In genomic region chr6:158391276-158391675, GRCh38 we compare ENCODE assay signal across 25 cellular contexts.
"Had no signal": no experiment of that assay in that cellular context is flagged by ENCODE, and none has a peak within 500 bp of the region (broad histone marks: within the 10 kb centered on the region; RNA-seq: fewer than 3 reads in every experiment).

No MANE protein-coding gene starts in this region.

- H3K4me3 ChIP-seq: left ventricle myocardium inferior, lung, neural progenitor cell, psoas muscle, right atrium auricular region, right lobe of liver, skin epidermis, spleen, suprapubic skin, thoracic aorta, tibial artery, upper lobe of right lung had no signal

- H3K4me2 ChIP-seq: neural progenitor cell had no signal

- H3K4me1 ChIP-seq: left ventricle myocardium inferior, psoas muscle, right atrium auricular region, right lobe of liver, spleen, suprapubic skin, tibial artery, upper lobe of right lung had no signal

- H3K36me3 ChIP-seq: left ventricle myocardium inferior, neural progenitor cell, neutrophil, right atrium auricular region, right lobe of liver, suprapubic skin, thoracic aorta, tibial artery, upper lobe of right lung had no signal

- H3K9me3 ChIP-seq: neutrophil, psoas muscle, right atrium auricular region, right lobe of liver, suprapubic skin, thoracic aorta, tibial artery, upper lobe of right lung had no signal

- H3K27me3 ChIP-seq: neural progenitor cell, neutrophil, right atrium auricular region, right lobe of liver, spleen, suprapubic skin, tibial artery, upper lobe of right lung had no signal

- H3K27ac ChIP-seq: left ventricle myocardium inferior, neural progenitor cell, neutrophil, parathyroid adenoma, psoas muscle, right atrium auricular region, right lobe of liver, skin epidermis, spleen, suprapubic skin, thoracic aorta, tibial artery, upper lobe of right lung had no signal

- DNase-seq: hypothalamus; immature natural killer cell; kidney; left ventricle myocardium inferior; mesendoderm; naive B cell; natural killer cell; nephron progenitor cell; occipital lobe; psoas muscle; right lobe of liver; spleen; stimulated activated CD4-positive, alpha-beta T cell treated with anti-CD3 and anti-CD28 coated beads, Interleukin-4, amount 100 ng/mL, for 24 hours; stimulated activated naive CD4-positive, alpha-beta T cell; tibial artery; trophoblast cell; upper lobe of right lung had no signal

- H3K9ac ChIP-seq: neural progenitor cell, parathyroid adenoma had no signal

- H2AFZ ChIP-seq: neural progenitor cell, parathyroid adenoma had no signal
